ENCODE assay signal across 8 cellular contexts in genomic region chr7:151085691-151086620, GRCh38. TPM values are rescaled to one million over a fixed set of nuclear protein-coding genes. Genes with fewer than 3 reads are reported as not detected.
DNase-seq lines count a peak whose midpoint lies in the region; ATAC-seq, FAIRE-seq and TF ChIP-seq lines count a peak whose summit lies in the region.

TSS of gene AGAP3 (plus strand) at chr7:151086475. CDS start at chr7:151086742, 267 bp downstream.

- POLR2A ChIA-PET in GM12878 (lab: Charles Lee) = interaction anchor here (0.6 to 3.0 kb wide), 6 partner anchors 23 to 680 kb away, joined by 3 to 14 read pairs (median 4); partner anchors contain the start of gene ABCB8

- RAD21 ChIA-PET in GM12878 (lab: Charles Lee; ENCODE audit: unreplicated experiment) = interaction anchor here (1.5 to 2.3 kb wide), 2 partner anchors 58 to 78 kb away, joined by 5 to 10 read pairs; partner anchors contain the start of gene ABCB8

- peak within 1 kb of the TSS; percentile 84 for H3K27ac Mint-ChIP-seq in T-helper 2 cell treated with Interferon-gamma antibody and Interleukin-4, amounts not matched to agents 5 μg/mL and 100 μg/mL, for 36 hours

- H3K4me3 Mint-ChIP-seq in T-helper 2 cell treated with Interferon-gamma antibody and Interleukin-4, amounts not matched to agents 5 μg/mL and 100 μg/mL, for 36 hours = peak within 1 kb of the TSS; percentile 86

- no peaks in the 10 kb centered on the region for H3K9me3 Mint-ChIP-seq in T-helper 2 cell treated with Interferon-gamma antibody and Interleukin-4, amounts not matched to agents 5 μg/mL and 100 μg/mL, for 36 hours

- intact Hi-C loops in GM12878 (cut with micrococcal nuclease; ENCODE audit: unreplicated experiment) = no loop called here

- TF ChIP-seq EP300 in GM12878 (IDR thresholded peaks at IDR 0.05; ENCODE audit: borderline replicate concordance in 1 of 2, control insufficient read depth in 1 of 2, low read depth in 2 of 2, low read length in 2 of 2) = no peak

- no peaks in the 10 kb centered on the region for H3K27me3 ChIP-seq in GM12878 (replicated peaks in 1 of 2; ENCODE audit: control insufficient read depth in 2 of 2, insufficient read depth in 2 of 2, low read length in 1 of 2)

- FAIRE-seq in GM12891 (lab: Jason Lieb, UNC) (peak; percentile 40), GM12878 (lab: Jason Lieb, UNC) (peak; percentile 23)

- no peak for TF ChIP-seq POLR2A in GM12891 (IDR thresholded peaks at IDR 0.05; ENCODE audit: low read depth, low read length)
- TF ChIP-seq POLR2A in GM12878 (IDR thresholded peaks at IDR 0.05; ENCODE audit: low read depth, low read length) = peak; percentile 85

- peak within 1 kb of the TSS; percentile 90 for H2AFZ ChIP-seq in GM12878 (ENCODE audit: control insufficient read depth, low read depth, low read length)

- H3K9ac ChIP-seq in GM12878 (ENCODE audit: control insufficient read depth, insufficient read depth, low read length) = peak within 1 kb of the TSS; percentile 59

- CTCF ChIA-PET in GM12878 (lab: Yijun Ruan, JAX) = interaction anchor here (0.7 to 2.1 kb wide), 7 partner anchors 18 to 57 kb away, joined by 3 to 14 read pairs (median 5); partner anchors contain the start of genes ABCB8 and SLC4A2

- no peaks in the 10 kb centered on the region for H3K36me3 ChIP-seq in GM12878 (ENCODE audit: control insufficient read depth in 2 of 2, insufficient read depth in 2 of 2, low read length in 1 of 2)

- H3K9me3 ChIP-seq in GM12878 (replicated peaks; ENCODE audit: control insufficient read depth, insufficient read depth, low read length) = no peaks in the 10 kb centered on the region

- H3K4me1 Mint-ChIP-seq in T-helper 2 cell treated with Interferon-gamma antibody and Interleukin-4, amounts not matched to agents 5 μg/mL and 100 μg/mL, for 36 hours (ENCODE audit: low read depth) = peaks cover 32% of the 10 kb centered on the region

- ATAC-seq in HG02610 (IDR thresholded peaks at IDR 0.05; ENCODE audit: unreplicated experiment) = peak; percentile 41
- ATAC-seq in GM12878 = peak; percentile 55

- DNase-seq in GM12891 (ENCODE audit: insufficient read length, low spot score) (peak; percentile 83), NCI-H146 treated with DMSO at 0.1 percent for 48 hours (lab: John Stamatoyannopoulos, UW; ENCODE audit: unreplicated experiment) (peak; percentile 81), GM12878 (ENCODE audit: low read depth, low spot score) (no peak), hepatic stellate cell (ENCODE audit: low spot score) (peak; percentile 90), pulmonary artery endothelial cell (ENCODE audit: low read depth, low spot score) (no peak), HPDE6-E6E7 (ENCODE audit: extremely low spot score) (no peak)
- DNase-seq in T-helper 2 cell treated with Interferon-gamma antibody and Interleukin-4, amounts not matched to agents 5 μg/mL and 100 μg/mL, for 36 hours (ENCODE audit: low spot score) = peak; percentile 71

- H3K4me1 ChIP-seq in GM12878 (ENCODE audit: control insufficient read depth, insufficient read depth, low read length) = peaks cover 36% of the 10 kb centered on the region

- H3K36me3 Mint-ChIP-seq in T-helper 2 cell treated with Interferon-gamma antibody and Interleukin-4, amounts not matched to agents 5 μg/mL and 100 μg/mL, for 36 hours (ENCODE audit: low read depth) = no peaks in the 10 kb centered on the region

- no peak for TF ChIP-seq RAD21 in GM12878 (IDR thresholded peaks at IDR 0.05; ENCODE audit: insufficient read depth, low read depth, low read length)

- peaks cover 7% of the 10 kb centered on the region for H3K27me3 Mint-ChIP-seq in T-helper 2 cell treated with Interferon-gamma antibody and Interleukin-4, amounts not matched to agents 5 μg/mL and 100 μg/mL, for 36 hours (ENCODE audit: low read depth)

- TF ChIP-seq CTCF in GM12878 (IDR thresholded peaks at IDR 0.05 in 2 of 3, conservative IDR thresholded peaks at IDR 0.05 in 1 of 3; ENCODE audit: control insufficient read depth in 2 of 3, extremely low read depth in 1 of 3, insufficient read depth in 1 of 3, low read depth in 3 of 3, low read length in 3 of 3) = no peak

- in situ Hi-C loops in GM12878 (cut with MboI) = no loop called here

- SMC1A ChIA-PET in GM12878 (lab: Charles Lee; ENCODE audit: uncharacterized antibody, unreplicated experiment) = interaction anchor here (1.0 to 3.2 kb wide), 5 partner anchors 17 to 78 kb away, joined by 3 to 16 read pairs (median 3); partner anchors contain the start of genes ABCB8 and SLC4A2

- peak within 1 kb of the TSS; percentile 95 for H3K4me2 ChIP-seq in GM12878 (ENCODE audit: control insufficient read depth, insufficient read depth)

- BruUV-seq in GM12878 (replicated peaks; lab: Mats Ljungman, UMichigan) = no TSS peak

- peak within 1 kb of the TSS; percentile 80 for H3K27ac ChIP-seq in GM12878 (ENCODE audit: control insufficient read depth, insufficient read depth)

- peaks cover 65% of the 10 kb centered on the region for H3K79me2 ChIP-seq in GM12878 (ENCODE audit: control insufficient read depth, insufficient read depth, low read length)

- under 1% methylated on average over 27 of the region's 84 CpGs for WGBS in GM12878 (ENCODE audit: insufficient coverage, insufficient replicate concordance, low lambda C conversion rate, missing lambda C conversion rate)

- H4K20me1 ChIP-seq in GM12878 (ENCODE audit: control insufficient read depth, insufficient read depth) = no peaks in the 10 kb centered on the region

- peak within 1 kb of the TSS; percentile 87 for H3K4me3 ChIP-seq in GM12878

TF ChIP-seq in GM12891, 5 proteins besides CTCF, POLR2A, EP300 and RAD21:
- TF ChIP-seq POU2F2 (IDR thresholded peaks at IDR 0.05; ENCODE audit: low read depth, low read length) = no peak
- TF ChIP-seq POLR2AphosphoS5 (IDR thresholded peaks at IDR 0.05; ENCODE audit: low read depth, low read length) = no peak
- no peak for TF ChIP-seq SPI1 (IDR thresholded peaks at IDR 0.05; ENCODE audit: low read depth, low read length)
- TF ChIP-seq TAF1 (IDR thresholded peaks at IDR 0.05; ENCODE audit: low read depth, low read length) = no peak
- TF ChIP-seq PAX5 (IDR thresholded peaks at IDR 0.05; ENCODE audit: insufficient read depth, low read length, severe bottlenecking) = no peak

TF ChIP-seq in GM12878, 131 proteins besides CTCF, POLR2A, EP300 and RAD21 (continues in another document):
- TF ChIP-seq POLR2AphosphoS5 (IDR thresholded peaks at IDR 0.05; ENCODE audit: low read length) = peak; percentile 56; the same call in 1 of the 2 replicates
- peak in 1 of 2 experiments; percentile 53; a peak in 1 of 4 replicates for TF ChIP-seq BHLHE40 (IDR thresholded peaks at IDR 0.05; ENCODE audit: borderline replicate concordance in 1 of 2, low read depth in 2 of 2, low read length in 1 of 2)
- peak; percentile 54 for TF ChIP-seq NBN (IDR thresholded peaks at IDR 0.05)
- 0 out of 3 replicates have a peak, but pooled peaks have one; percentile 53 for TF ChIP-seq POU2F2 (IDR thresholded peaks at IDR 0.05; ENCODE audit: borderline replicate concordance, low read depth, low read length)
- TF ChIP-seq ATF7 (IDR thresholded peaks at IDR 0.05; ENCODE audit: low read depth) = no peak
- TF ChIP-seq IKZF2 (IDR thresholded peaks at IDR 0.05) = no peak
- no peak for TF ChIP-seq RB1 (IDR thresholded peaks at IDR 0.05; ENCODE audit: borderline replicate concordance)
- TF ChIP-seq NR2C1 (IDR thresholded peaks at IDR 0.05) = no peak
- TF ChIP-seq SIX5 (IDR thresholded peaks at IDR 0.05; ENCODE audit: low read depth, low read length, severe bottlenecking) = no peak
- TF ChIP-seq RELA (IDR thresholded peaks at IDR 0.05; ENCODE audit: borderline replicate concordance, partially characterized antibody) = no peak
- TF ChIP-seq NKRF (conservative IDR thresholded peaks at IDR 0.05) = peak; percentile 21; the same call in 1 of the 2 replicates
- peak; percentile 35; the same call in 1 of the 2 replicates for TF ChIP-seq BACH1 (IDR thresholded peaks at IDR 0.05; ENCODE audit: borderline replicate concordance)
- TF ChIP-seq CBX3 (IDR thresholded peaks at IDR 0.05; ENCODE audit: borderline replicate concordance, low read depth) = no peak
- no peak for TF ChIP-seq TAF1 (IDR thresholded peaks at IDR 0.05; ENCODE audit: borderline replicate concordance, low read depth, low read length)
- TF ChIP-seq MTA2 (IDR thresholded peaks at IDR 0.05; ENCODE audit: low read depth) = no peak

RNA-seq across cellular contexts. Expression of gene AGAP3, which starts in this region (rescaled TPM):
- polyA plus RNA-seq in GM12891 (2012; ENCODE audit: low read depth, missing spikeins) = 21.4 TPM
- total RNA-seq in GM12878 (2013; cell fraction: nucleolus; rRNA removed) = 96.1 TPM in 2 replicates
- 20.7 and 24.7 TPM in 2 replicates for total RNA-seq in GM12878 (2014; rRNA removed)
- total RNA-seq in GM12878 (2014; rRNA removed; fragmentation: Illumina TruSeq; extraction: Trizol) = 13.4 and 15.4 TPM in 2 replicates
- total RNA-seq in GM12878 (2021) = 62.9 and 68.1 TPM in 2 replicates
- 7.9 TPM for polyA plus RNA-seq in GM12878 (2011; ENCODE audit: low read depth)
- 16.6 and 28.5 TPM in 2 replicates for polyA plus RNA-seq in GM12878 (2011; rRNA removed)
- polyA plus RNA-seq in GM12878 (2011; cell fraction: cytosol; rRNA removed) = 51.9 and 57.9 TPM in 2 replicates
- 172 and 269 TPM in 2 replicates for polyA plus RNA-seq in GM12878 (2011; cell fraction: nucleus; rRNA removed)
- polyA plus RNA-seq in GM12878 (2012) = 21.8 and 23.5 TPM in 2 replicates
- 7.2 and 16.0 TPM in 2 replicates for polyA plus RNA-seq in GM12878 (2014; fragmentation: Illumina TruSeq; extraction: Trizol)
- polyA plus RNA-seq in GM12878 (2014; fragmentation: Nextera tagmentation; extraction: Ambion mirVana) = 1 to 10 TPM; 1.8 to 4.7 TPM
- 39.8 and 40.5 TPM in 2 replicates for polyA plus RNA-seq in GM12878 (2014; rRNA removed)
- polyA plus RNA-seq in GM12878 (2016; fragmentation: Nextera tagmentation; extraction: Ambion mirVana) = 1 to 10 TPM; 8.5 to 9.0 TPM
- 25.7 and 40.0 TPM in 2 replicates for polyA minus RNA-seq in GM12878 (2011; rRNA and poly(A)+ RNA removed)
- 17.4 and 25.4 TPM in 2 replicates for polyA minus RNA-seq in GM12878 (2011; cell fraction: cytosol; rRNA and poly(A)+ RNA removed)
- polyA minus RNA-seq in GM12878 (2011; cell fraction: nucleus; rRNA and poly(A)+ RNA removed) = 49.2 and 81.9 TPM in 2 replicates
- 52.1 and 61.4 TPM in 2 replicates for total RNA-seq in pulmonary artery endothelial cell

Comparison
In these comparisons a context has a peak if more than half of its experiments do, and no peak if none do; other contexts are left out.
1. DNase-seq: peak in GM12891 (single experiment), NCI-H146 treated with DMSO at 0.1 percent for 48 hours (single experiment), T-helper 2 cell treated with Interferon-gamma antibody and Interleukin-4, amounts not matched to agents 5 μg/mL and 100 μg/mL, for 36 hours (single experiment) and hepatic stellate cell (single experiment); none in GM12878 (single experiment), pulmonary artery endothelial cell (single experiment) and HPDE6-E6E7 (single experiment).